ENCODE assay signal across 9 cellular contexts in genomic region chr4:138953962-138954371, GRCh38.
DNase-seq lines count a peak whose midpoint lies in the region; ATAC-seq, FAIRE-seq and TF ChIP-seq lines count a peak whose summit lies in the region.
"Had no signal": no experiment of that assay in that cellular context is flagged by ENCODE, and none has a peak within 500 bp of the region (broad histone marks: within the 10 kb centered on the region; RNA-seq: fewer than 3 reads in every experiment).

No MANE protein-coding gene starts in this region.

- FAIRE-seq in HTR-8/SVneo (lab: Jason Lieb, UNC), result peak; percentile 9
- FAIRE-seq: islet of Langerhans had no signal

- H3K4me3 ChIP-seq in upper lobe of right lung, result no peak overlapping the region
- H3K4me3 ChIP-seq in Karpas-422 (ENCODE audit: low read length), result no peak overlapping the region

- no peak for TF ChIP-seq CTCF in MCF 10A (IDR thresholded peaks at IDR 0.05; ENCODE audit: unreplicated experiment)
- no peak for TF ChIP-seq CTCF in upper lobe of right lung (IDR thresholded peaks at IDR 0.05)

- H3K36me3 ChIP-seq in upper lobe of right lung (no peaks in the 10 kb centered on the region), Karpas-422 (ENCODE audit: insufficient read depth, low read length) (no peaks in the 10 kb centered on the region)

- no peaks in the 10 kb centered on the region for H3K36me3 Mint-ChIP-seq in MCF 10A (ENCODE audit: insufficient read depth, unreplicated experiment)

- intact Hi-C loops in MCF 10A (cut with micrococcal nuclease) (no loop called here), upper lobe of right lung (cut with DNase I) (no loop called here)

- H3K4me2 ChIP-seq in Karpas-422 (ENCODE audit: low read depth, low read length, poor library complexity, severe bottlenecking), result no peak overlapping the region

- no peaks in the 10 kb centered on the region for H3K9me2 ChIP-seq in Karpas-422 (replicated peaks; ENCODE audit: insufficient read depth, low read length)

- H3K9me3 ChIP-seq in upper lobe of right lung (no peaks in the 10 kb centered on the region), Karpas-422 (ENCODE audit: low read length) (no peaks in the 10 kb centered on the region)

- H3K27ac ChIP-seq in upper lobe of right lung, result no peak overlapping the region
- no peak overlapping the region for H3K27ac ChIP-seq in Karpas-422 (ENCODE audit: low read length)

- POLR2A ChIA-PET in MCF 10A (lab: Yijun Ruan, JAX), result interaction anchor here (1.2 to 4.6 kb wide), 2 partner anchors 61 to 214 kb away, joined by 3 to 36 read pairs; partner anchors contain the start of gene NOCT

- H3K4me1 Mint-ChIP-seq in MCF 10A (ENCODE audit: insufficient read depth, unreplicated experiment), result peaks cover 19% of the 10 kb centered on the region

- BruUV-seq in MCF 10A (replicated peaks; lab: Mats Ljungman, UMichigan), result no TSS peak

- no peaks in the 10 kb centered on the region for H3K79me2 ChIP-seq in Karpas-422 (ENCODE audit: low read length)

- no peaks in the 10 kb centered on the region for H3K4me1 ChIP-seq in upper lobe of right lung
- no peaks in the 10 kb centered on the region for H3K4me1 ChIP-seq in Karpas-422 (ENCODE audit: low read length)

- no peaks in the 10 kb centered on the region for H3K27me3 Mint-ChIP-seq in MCF 10A (ENCODE audit: insufficient read depth, unreplicated experiment)

- no peaks in the 10 kb centered on the region for H3K27me3 ChIP-seq in upper lobe of right lung
- H3K27me3 ChIP-seq in Karpas-422 (ENCODE audit: low read length), result no peaks in the 10 kb centered on the region

- no peaks in the 10 kb centered on the region for H4K20me1 ChIP-seq in Karpas-422 (ENCODE audit: insufficient read depth, low read depth, low read length)

- DNase-seq in HTR-8/SVneo (ENCODE audit: insufficient read length, low spot score) (peak; percentile 53), MCF 10A (ENCODE audit: unreplicated experiment) (peak; percentile 86), left lobe of liver (ENCODE audit: low spot score) (no peak), upper lobe of right lung (no peak), midbrain (lab: John Stamatoyannopoulos, UW) (no peak), Karpas-422 (no peak)
- no peak for DNase-seq in activated effector memory CD4-positive, alpha-beta T cell treated with Interleukin-2 at 50 U/mL for 16 hours
- DNase-seq: NCI-H446 had no signal

- H3K9ac ChIP-seq in Karpas-422 (ENCODE audit: low read length), result no peak overlapping the region

- no peak overlapping the region for H3K27ac Mint-ChIP-seq in MCF 10A (ENCODE audit: low read depth, unreplicated experiment)

- CTCF ChIA-PET in MCF 10A (lab: Yijun Ruan, JAX), result interaction anchor here (1.0 to 1.7 kb wide), 3 partner anchors 16 to 864 kb away, joined by 4 to 7 read pairs (median 4); no protein-coding TSS in a partner anchor

- H2AFZ ChIP-seq in Karpas-422 (ENCODE audit: low read length), result no peak overlapping the region

- peak; percentile 26 for ATAC-seq in left lobe of liver
- ATAC-seq in upper lobe of right lung, result peak; percentile 67

- no peaks in the 10 kb centered on the region for H3K9me3 Mint-ChIP-seq in MCF 10A (ENCODE audit: unreplicated experiment)

- peak overlapping the region; percentile 38 for H3K4me3 Mint-ChIP-seq in MCF 10A (ENCODE audit: unreplicated experiment)

Comparison
In these comparisons a context has a peak if more than half of its experiments do, and no peak if none do; other contexts are left out.
1. DNase-seq: peak in HTR-8/SVneo (single experiment) and MCF 10A (single experiment); none in left lobe of liver (single experiment), upper lobe of right lung (single experiment), midbrain (single experiment), activated effector memory CD4-positive, alpha-beta T cell treated with Interleukin-2 at 50 U/mL for 16 hours (single experiment) and Karpas-422 (single experiment).